Comparison of ENCODE assay signal across 1 cellular context in genomic region chr12:32450363-32450762, GRCh38.
TF ChIP-seq lines count a peak whose summit lies in the region.

No MANE protein-coding gene starts in this region.

TF ChIP-seq in A549, 52 proteins besides CTCF, POLR2A, EP300 and RAD21 (continued from another document):
- TF ChIP-seq KDM5A (IDR thresholded peaks at IDR 0.05), result no peak
- no peak for TF ChIP-seq HOXB5 (CRISPR knock-in tag; IDR thresholded peaks at IDR 0.05)
- no peak for TF ChIP-seq CBX2 (IDR thresholded peaks at IDR 0.05; ENCODE audit: borderline replicate concordance, low read depth)
- TF ChIP-seq SREBF2 (IDR thresholded peaks at IDR 0.05), result no peak
- no peak for TF ChIP-seq RFX5 (IDR thresholded peaks at IDR 0.05)
